ENCODE assay signal across 1 cellular context in the genomic region with DNA sequence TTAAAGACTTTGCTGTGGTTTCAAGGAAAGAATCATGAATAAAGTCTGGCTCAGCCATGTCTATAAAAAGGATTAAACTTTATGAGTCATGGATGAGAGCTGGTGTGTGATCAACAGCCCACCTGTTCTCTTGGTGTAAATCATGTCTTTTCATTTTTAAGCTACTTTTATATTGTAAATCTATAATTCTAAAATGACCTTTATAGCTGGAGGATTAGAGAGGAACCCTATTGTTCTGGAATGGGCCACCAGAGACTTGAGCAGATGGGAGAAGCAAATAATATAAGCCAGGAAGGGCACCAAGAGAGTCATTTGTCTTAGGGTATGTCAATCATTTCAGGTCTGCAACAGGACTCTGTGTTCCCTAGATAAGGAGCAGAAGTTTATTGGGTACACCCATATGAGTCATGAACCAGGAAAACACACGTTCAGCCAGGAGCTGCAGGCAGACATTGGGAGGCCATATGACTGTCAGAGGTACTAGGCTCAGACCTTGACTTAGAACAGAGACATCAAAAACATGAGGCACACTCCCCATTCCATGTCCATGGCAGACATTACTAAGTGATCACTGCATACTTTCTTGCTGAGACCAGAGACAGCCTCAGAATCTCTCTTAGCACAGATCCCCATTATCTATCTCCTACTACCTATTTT.
TF ChIP-seq lines count a peak whose summit lies in the region.

No MANE protein-coding gene starts in this region.

TF ChIP-seq in K562, 482 proteins besides CTCF, POLR2A, EP300 and RAD21 (continued from another document and continues in another):
- TF ChIP-seq, protein P1, sequence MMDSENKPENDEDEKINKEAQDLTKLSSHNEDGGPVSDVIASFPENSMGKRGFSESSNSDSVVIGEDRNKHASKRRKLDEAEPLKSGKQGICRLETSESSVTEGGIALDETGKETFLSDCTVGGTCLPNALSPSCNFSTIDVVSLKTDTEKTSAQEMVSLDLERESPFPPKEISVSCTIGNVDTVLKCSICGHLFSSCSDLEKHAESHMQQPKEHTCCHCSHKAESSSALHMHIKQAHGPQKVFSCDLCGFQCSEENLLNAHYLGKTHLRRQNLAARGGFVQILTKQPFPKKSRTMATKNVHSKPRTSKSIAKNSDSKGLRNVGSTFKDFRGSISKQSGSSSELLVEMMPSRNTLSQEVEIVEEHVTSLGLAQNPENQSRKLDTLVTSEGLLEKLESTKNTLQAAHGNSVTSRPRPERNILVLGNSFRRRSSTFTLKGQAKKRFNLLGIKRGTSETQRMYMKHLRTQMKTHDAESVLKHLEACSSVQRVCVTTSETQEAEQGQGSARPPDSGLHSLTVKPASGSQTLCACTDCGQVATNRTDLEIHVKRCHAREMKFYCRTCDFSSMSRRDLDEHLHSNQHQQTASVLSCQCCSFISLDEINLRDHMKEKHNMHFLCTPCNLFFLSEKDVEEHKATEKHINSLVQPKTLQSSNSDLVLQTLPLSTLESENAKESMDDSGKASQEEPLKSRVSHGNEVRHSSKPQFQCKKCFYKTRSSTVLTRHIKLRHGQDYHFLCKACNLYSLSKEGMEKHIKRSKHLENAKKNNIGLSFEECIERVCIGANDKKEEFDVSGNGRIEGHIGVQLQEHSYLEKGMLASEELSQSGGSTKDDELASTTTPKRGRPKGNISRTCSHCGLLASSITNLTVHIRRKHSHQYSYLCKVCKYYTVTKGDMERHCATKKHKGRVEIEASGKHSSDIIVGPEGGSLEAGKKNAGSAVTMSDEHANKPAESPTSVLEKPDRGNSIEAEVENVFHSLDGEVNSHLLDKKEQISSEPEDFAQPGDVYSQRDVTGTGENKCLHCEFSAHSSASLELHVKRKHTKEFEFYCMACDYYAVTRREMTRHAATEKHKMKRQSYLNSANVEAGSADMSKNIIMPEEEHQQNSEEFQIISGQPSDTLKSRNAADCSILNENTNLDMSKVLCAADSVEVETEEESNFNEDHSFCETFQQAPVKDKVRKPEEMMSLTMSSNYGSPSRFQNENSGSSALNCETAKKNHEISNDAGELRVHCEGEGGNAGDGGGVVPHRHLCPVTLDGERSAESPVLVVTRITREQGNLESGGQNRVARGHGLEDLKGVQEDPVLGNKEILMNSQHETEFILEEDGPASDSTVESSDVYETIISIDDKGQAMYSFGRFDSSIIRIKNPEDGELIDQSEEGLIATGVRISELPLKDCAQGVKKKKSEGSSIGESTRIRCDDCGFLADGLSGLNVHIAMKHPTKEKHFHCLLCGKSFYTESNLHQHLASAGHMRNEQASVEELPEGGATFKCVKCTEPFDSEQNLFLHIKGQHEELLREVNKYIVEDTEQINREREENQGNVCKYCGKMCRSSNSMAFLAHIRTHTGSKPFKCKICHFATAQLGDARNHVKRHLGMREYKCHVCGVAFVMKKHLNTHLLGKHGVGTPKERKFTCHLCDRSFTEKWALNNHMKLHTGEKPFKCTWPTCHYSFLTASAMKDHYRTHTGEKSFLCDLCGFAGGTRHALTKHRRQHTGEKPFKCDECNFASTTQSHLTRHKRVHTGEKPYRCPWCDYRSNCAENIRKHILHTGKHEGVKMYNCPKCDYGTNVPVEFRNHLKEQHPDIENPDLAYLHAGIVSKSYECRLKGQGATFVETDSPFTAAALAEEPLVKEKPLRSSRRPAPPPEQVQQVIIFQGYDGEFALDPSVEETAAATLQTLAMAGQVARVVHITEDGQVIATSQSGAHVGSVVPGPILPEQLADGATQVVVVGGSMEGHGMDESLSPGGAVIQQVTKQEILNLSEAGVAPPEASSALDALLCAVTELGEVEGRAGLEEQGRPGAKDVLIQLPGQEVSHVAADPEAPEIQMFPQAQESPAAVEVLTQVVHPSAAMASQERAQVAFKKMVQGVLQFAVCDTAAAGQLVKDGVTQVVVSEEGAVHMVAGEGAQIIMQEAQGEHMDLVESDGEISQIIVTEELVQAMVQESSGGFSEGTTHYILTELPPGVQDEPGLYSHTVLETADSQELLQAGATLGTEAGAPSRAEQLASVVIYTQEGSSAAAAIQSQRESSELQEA (IDR thresholded peaks at IDR 0.05; ENCODE audit: low read depth), result no peak
- 0 out of 2 replicates have a peak, but pooled peaks have one; percentile 63 for TF ChIP-seq SMARCA5 (IDR thresholded peaks at IDR 0.05)
- TF ChIP-seq ZFPM2 (CRISPR knock-in tag; IDR thresholded peaks at IDR 0.05), result no peak
- TF ChIP-seq, protein P2, sequence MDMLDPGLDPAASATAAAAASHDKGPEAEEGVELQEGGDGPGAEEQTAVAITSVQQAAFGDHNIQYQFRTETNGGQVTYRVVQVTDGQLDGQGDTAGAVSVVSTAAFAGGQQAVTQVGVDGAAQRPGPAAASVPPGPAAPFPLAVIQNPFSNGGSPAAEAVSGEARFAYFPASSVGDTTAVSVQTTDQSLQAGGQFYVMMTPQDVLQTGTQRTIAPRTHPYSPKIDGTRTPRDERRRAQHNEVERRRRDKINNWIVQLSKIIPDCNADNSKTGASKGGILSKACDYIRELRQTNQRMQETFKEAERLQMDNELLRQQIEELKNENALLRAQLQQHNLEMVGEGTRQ (CRISPR knock-in tag; IDR thresholded peaks at IDR 0.05), result no peak
- TF ChIP-seq CHD2 (IDR thresholded peaks at IDR 0.05; ENCODE audit: low read depth, low read length), result no peak
- TF ChIP-seq PTRF (tag; IDR thresholded peaks at IDR 0.05), result no peak
- TF ChIP-seq, protein P3, sequence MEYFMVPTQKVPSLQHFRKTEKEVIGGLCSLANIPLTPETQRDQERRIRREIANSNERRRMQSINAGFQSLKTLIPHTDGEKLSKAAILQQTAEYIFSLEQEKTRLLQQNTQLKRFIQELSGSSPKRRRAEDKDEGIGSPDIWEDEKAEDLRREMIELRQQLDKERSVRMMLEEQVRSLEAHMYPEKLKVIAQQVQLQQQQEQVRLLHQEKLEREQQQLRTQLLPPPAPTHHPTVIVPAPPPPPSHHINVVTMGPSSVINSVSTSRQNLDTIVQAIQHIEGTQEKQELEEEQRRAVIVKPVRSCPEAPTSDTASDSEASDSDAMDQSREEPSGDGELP (CRISPR knock-in tag; IDR thresholded peaks at IDR 0.05; ENCODE audit: borderline replicate concordance), result no peak
- TF ChIP-seq DMBX1 (CRISPR knock-in tag; IDR thresholded peaks at IDR 0.05; ENCODE audit: borderline replicate concordance), result peak; percentile 51; the same call in 1 of the 2 replicates
- no peak for TF ChIP-seq ZNF551 (CRISPR knock-in tag; IDR thresholded peaks at IDR 0.05)
- TF ChIP-seq CBX8 (IDR thresholded peaks at IDR 0.05; ENCODE audit: borderline replicate concordance, extremely low read depth, low read depth, low read length, poor library complexity, severe bottlenecking), result no peak
- no peak for TF ChIP-seq SAFB (IDR thresholded peaks at IDR 0.05; ENCODE audit: borderline replicate concordance, low read depth, low read length)
- TF ChIP-seq, protein P4, sequence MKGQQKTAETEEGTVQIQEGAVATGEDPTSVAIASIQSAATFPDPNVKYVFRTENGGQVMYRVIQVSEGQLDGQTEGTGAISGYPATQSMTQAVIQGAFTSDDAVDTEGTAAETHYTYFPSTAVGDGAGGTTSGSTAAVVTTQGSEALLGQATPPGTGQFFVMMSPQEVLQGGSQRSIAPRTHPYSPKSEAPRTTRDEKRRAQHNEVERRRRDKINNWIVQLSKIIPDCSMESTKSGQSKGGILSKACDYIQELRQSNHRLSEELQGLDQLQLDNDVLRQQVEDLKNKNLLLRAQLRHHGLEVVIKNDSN (CRISPR knock-in tag; IDR thresholded peaks at IDR 0.05), result no peak
- no peak for TF ChIP-seq HEY1 (CRISPR knock-in tag; IDR thresholded peaks at IDR 0.05; ENCODE audit: borderline replicate concordance)
- TF ChIP-seq, protein P5, sequence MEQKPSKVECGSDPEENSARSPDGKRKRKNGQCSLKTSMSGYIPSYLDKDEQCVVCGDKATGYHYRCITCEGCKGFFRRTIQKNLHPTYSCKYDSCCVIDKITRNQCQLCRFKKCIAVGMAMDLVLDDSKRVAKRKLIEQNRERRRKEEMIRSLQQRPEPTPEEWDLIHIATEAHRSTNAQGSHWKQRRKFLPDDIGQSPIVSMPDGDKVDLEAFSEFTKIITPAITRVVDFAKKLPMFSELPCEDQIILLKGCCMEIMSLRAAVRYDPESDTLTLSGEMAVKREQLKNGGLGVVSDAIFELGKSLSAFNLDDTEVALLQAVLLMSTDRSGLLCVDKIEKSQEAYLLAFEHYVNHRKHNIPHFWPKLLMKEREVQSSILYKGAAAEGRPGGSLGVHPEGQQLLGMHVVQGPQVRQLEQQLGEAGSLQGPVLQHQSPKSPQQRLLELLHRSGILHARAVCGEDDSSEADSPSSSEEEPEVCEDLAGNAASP (IDR thresholded peaks at IDR 0.05), result no peak
- TF ChIP-seq, protein P6, sequence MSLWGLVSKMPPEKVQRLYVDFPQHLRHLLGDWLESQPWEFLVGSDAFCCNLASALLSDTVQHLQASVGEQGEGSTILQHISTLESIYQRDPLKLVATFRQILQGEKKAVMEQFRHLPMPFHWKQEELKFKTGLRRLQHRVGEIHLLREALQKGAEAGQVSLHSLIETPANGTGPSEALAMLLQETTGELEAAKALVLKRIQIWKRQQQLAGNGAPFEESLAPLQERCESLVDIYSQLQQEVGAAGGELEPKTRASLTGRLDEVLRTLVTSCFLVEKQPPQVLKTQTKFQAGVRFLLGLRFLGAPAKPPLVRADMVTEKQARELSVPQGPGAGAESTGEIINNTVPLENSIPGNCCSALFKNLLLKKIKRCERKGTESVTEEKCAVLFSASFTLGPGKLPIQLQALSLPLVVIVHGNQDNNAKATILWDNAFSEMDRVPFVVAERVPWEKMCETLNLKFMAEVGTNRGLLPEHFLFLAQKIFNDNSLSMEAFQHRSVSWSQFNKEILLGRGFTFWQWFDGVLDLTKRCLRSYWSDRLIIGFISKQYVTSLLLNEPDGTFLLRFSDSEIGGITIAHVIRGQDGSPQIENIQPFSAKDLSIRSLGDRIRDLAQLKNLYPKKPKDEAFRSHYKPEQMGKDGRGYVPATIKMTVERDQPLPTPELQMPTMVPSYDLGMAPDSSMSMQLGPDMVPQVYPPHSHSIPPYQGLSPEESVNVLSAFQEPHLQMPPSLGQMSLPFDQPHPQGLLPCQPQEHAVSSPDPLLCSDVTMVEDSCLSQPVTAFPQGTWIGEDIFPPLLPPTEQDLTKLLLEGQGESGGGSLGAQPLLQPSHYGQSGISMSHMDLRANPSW (CRISPR knock-in tag; IDR thresholded peaks at IDR 0.05), result no peak
- TF ChIP-seq, protein P7, sequence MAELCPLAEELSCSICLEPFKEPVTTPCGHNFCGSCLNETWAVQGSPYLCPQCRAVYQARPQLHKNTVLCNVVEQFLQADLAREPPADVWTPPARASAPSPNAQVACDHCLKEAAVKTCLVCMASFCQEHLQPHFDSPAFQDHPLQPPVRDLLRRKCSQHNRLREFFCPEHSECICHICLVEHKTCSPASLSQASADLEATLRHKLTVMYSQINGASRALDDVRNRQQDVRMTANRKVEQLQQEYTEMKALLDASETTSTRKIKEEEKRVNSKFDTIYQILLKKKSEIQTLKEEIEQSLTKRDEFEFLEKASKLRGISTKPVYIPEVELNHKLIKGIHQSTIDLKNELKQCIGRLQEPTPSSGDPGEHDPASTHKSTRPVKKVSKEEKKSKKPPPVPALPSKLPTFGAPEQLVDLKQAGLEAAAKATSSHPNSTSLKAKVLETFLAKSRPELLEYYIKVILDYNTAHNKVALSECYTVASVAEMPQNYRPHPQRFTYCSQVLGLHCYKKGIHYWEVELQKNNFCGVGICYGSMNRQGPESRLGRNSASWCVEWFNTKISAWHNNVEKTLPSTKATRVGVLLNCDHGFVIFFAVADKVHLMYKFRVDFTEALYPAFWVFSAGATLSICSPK (IDR thresholded peaks at IDR 0.05; ENCODE audit: borderline replicate concordance), result no peak
- TF ChIP-seq, protein P8, sequence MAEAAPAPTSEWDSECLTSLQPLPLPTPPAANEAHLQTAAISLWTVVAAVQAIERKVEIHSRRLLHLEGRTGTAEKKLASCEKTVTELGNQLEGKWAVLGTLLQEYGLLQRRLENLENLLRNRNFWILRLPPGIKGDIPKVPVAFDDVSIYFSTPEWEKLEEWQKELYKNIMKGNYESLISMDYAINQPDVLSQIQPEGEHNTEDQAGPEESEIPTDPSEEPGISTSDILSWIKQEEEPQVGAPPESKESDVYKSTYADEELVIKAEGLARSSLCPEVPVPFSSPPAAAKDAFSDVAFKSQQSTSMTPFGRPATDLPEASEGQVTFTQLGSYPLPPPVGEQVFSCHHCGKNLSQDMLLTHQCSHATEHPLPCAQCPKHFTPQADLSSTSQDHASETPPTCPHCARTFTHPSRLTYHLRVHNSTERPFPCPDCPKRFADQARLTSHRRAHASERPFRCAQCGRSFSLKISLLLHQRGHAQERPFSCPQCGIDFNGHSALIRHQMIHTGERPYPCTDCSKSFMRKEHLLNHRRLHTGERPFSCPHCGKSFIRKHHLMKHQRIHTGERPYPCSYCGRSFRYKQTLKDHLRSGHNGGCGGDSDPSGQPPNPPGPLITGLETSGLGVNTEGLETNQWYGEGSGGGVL (CRISPR knock-in tag; IDR thresholded peaks at IDR 0.05), result no peak
- no peak for TF ChIP-seq ZBTB1 (CRISPR knock-in tag; IDR thresholded peaks at IDR 0.05; ENCODE audit: borderline replicate concordance, low read depth)
- no peak for TF ChIP-seq MTF1 (CRISPR knock-in tag; IDR thresholded peaks at IDR 0.05; ENCODE audit: borderline replicate concordance)
- TF ChIP-seq ADNP (tag; IDR thresholded peaks at IDR 0.05), result no peak
- TF ChIP-seq IFI16 (CRISPR knock-in tag; IDR thresholded peaks at IDR 0.05), result no peak
- TF ChIP-seq, protein P9, sequence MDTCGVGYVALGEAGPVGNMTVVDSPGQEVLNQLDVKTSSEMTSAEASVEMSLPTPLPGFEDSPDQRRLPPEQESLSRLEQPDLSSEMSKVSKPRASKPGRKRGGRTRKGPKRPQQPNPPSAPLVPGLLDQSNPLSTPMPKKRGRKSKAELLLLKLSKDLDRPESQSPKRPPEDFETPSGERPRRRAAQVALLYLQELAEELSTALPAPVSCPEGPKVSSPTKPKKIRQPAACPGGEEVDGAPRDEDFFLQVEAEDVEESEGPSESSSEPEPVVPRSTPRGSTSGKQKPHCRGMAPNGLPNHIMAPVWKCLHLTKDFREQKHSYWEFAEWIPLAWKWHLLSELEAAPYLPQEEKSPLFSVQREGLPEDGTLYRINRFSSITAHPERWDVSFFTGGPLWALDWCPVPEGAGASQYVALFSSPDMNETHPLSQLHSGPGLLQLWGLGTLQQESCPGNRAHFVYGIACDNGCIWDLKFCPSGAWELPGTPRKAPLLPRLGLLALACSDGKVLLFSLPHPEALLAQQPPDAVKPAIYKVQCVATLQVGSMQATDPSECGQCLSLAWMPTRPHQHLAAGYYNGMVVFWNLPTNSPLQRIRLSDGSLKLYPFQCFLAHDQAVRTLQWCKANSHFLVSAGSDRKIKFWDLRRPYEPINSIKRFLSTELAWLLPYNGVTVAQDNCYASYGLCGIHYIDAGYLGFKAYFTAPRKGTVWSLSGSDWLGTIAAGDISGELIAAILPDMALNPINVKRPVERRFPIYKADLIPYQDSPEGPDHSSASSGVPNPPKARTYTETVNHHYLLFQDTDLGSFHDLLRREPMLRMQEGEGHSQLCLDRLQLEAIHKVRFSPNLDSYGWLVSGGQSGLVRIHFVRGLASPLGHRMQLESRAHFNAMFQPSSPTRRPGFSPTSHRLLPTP (IDR thresholded peaks at IDR 0.05; ENCODE audit: borderline replicate concordance, extremely low read depth, insufficient read length), result no peak
- TF ChIP-seq KDM1A (IDR thresholded peaks at IDR 0.05), result peak; percentile 34 to 54; a peak in 1 of 4 replicates
- peak; percentile 26 for TF ChIP-seq TAF9B (IDR thresholded peaks at IDR 0.05; ENCODE audit: partially characterized antibody)
- TF ChIP-seq ZNF174 (CRISPR knock-in tag; IDR thresholded peaks at IDR 0.05), result no peak
- peak; percentile 89 for TF ChIP-seq TCF3 (CRISPR knock-in tag; IDR thresholded peaks at IDR 0.05)
- TF ChIP-seq POU5F1 (IDR thresholded peaks at IDR 0.05; ENCODE audit: borderline replicate concordance, low read depth, low read length, partially characterized antibody), result no peak
- no peak; the same call in 1 of the 2 replicates for TF ChIP-seq RNF2 (IDR thresholded peaks at IDR 0.05)
